In genomic region chr22:27224485-27225364, GRCh38 we compare ENCODE assay signal across 13 cellular contexts.
A peak's percentile ranks its signal among the peaks of the same experiment; 100 is the strongest.
DNase-seq lines count a peak whose midpoint lies in the region; ATAC-seq and TF ChIP-seq lines count a peak whose summit lies in the region.
"Had no signal": no experiment of that assay in that cellular context is flagged by ENCODE, and none has a peak within 500 bp of the region (broad histone marks: within the 10 kb centered on the region; RNA-seq: fewer than 3 reads in every experiment).

No MANE protein-coding gene starts in this region.

- TF ChIP-seq CTCF in astrocyte of the cerebellum (IDR thresholded peaks at IDR 0.05; ENCODE audit: low read depth, low read length, missing control alignments) (no peak), type B pancreatic cell (conservative IDR thresholded peaks at IDR 0.05) (no peak)

- no peak overlapping the region for H3K27ac ChIP-seq in right cardiac atrium (ENCODE audit: low read length)
- H3K27ac ChIP-seq: neural progenitor cell had no signal

- no peaks in the 10 kb centered on the region for H3K27me3 Mint-ChIP-seq in activated naive CD4-positive, alpha-beta T cell treated with anti-CD3 and anti-CD28 coated beads, Interleukin-2, amount 10 ng/mL, durations not matched to agents 7 days and 5 days
- peaks cover 4% of the 10 kb centered on the region for H3K27me3 Mint-ChIP-seq in type B pancreatic cell

- H3K27ac Mint-ChIP-seq in activated naive CD4-positive, alpha-beta T cell treated with anti-CD3 and anti-CD28 coated beads, Interleukin-2, amount 10 ng/mL, durations not matched to agents 7 days and 5 days, result no peak overlapping the region
- no peak overlapping the region for H3K27ac Mint-ChIP-seq in type B pancreatic cell
- H3K27ac Mint-ChIP-seq: CD4-positive, alpha-beta T cell; neural progenitor cell had no signal

- intact Hi-C loops in right cardiac atrium (cut with DNase I), result no loop called here

- peak; percentile 73 to 80 for ATAC-seq in right cardiac atrium
- no peak for ATAC-seq in GM18867 (IDR thresholded peaks at IDR 0.05; ENCODE audit: unreplicated experiment)

- in situ Hi-C loops in astrocyte of the cerebellum (cut with HindIII; ENCODE audit: low sequenced_read_pairs), result no loop called here

- H3K4me3 Mint-ChIP-seq in activated naive CD4-positive, alpha-beta T cell treated with anti-CD3 and anti-CD28 coated beads, Interleukin-2, amount 10 ng/mL, durations not matched to agents 7 days and 5 days, result no peak overlapping the region
- H3K4me3 Mint-ChIP-seq in type B pancreatic cell, result no peak overlapping the region
- H3K4me3 Mint-ChIP-seq: CD4-positive, alpha-beta T cell; neural progenitor cell had no signal

- WGBS in right cardiac atrium, result 31% methylated on average over 17 of the region's 17 CpGs

- H3K4me1 ChIP-seq in right cardiac atrium (ENCODE audit: control insufficient read depth, insufficient read depth, low read length), result no peaks in the 10 kb centered on the region
- H3K4me1 ChIP-seq: neural progenitor cell had no signal

- DNase-seq in ELF-1 (ENCODE audit: low read depth, low spot score) (peak; percentile 54), astrocyte of the cerebellum (ENCODE audit: low read depth) (peak; percentile 77), right cardiac atrium (peak; percentile 55 to 72 (median 56)), skeletal muscle cell (ENCODE audit: low read depth) (peak; percentile 56), type B pancreatic cell (ENCODE audit: extremely low spot score, unreplicated experiment) (no peak), COLO668 (lab: John Stamatoyannopoulos, UW; ENCODE audit: unreplicated experiment) (no peak)
- DNase-seq in activated naive CD4-positive, alpha-beta T cell treated with anti-CD3 and anti-CD28 coated beads, Interleukin-2, amount 10 ng/mL, durations not matched to agents 7 days and 5 days, result no peak
- DNase-seq: activated CD4-positive, CD25-positive, alpha-beta regulatory T cell; CD4-positive, alpha-beta T cell; central memory CD4-positive, alpha-beta T cell; NCI-H1694 treated with DMSO at 0.1 percent for 48 hours had no signal

- peaks cover under 1% of the 10 kb centered on the region for H3K9me3 Mint-ChIP-seq in activated naive CD4-positive, alpha-beta T cell treated with anti-CD3 and anti-CD28 coated beads, Interleukin-2, amount 10 ng/mL, durations not matched to agents 7 days and 5 days
- peaks cover 3% of the 10 kb centered on the region for H3K9me3 Mint-ChIP-seq in type B pancreatic cell
- H3K9me3 Mint-ChIP-seq: CD4-positive, alpha-beta T cell; neural progenitor cell had no signal

- CTCF ChIA-PET in activated naive CD4-positive, alpha-beta T cell treated with anti-CD3 and anti-CD28 coated beads, Interleukin-2, amount 10 ng/mL, durations not matched to agents 7 days and 5 days (lab: Charles Lee), result interaction anchor here (0.6 kb wide), 1 partner anchor 179 kb away, joined by 3 read pairs; no protein-coding TSS in a partner anchor

- H3K9me3 ChIP-seq in right cardiac atrium (ENCODE audit: control insufficient read depth, low read length), result no peaks in the 10 kb centered on the region

- no peaks in the 10 kb centered on the region for H3K27me3 ChIP-seq in right cardiac atrium (ENCODE audit: control insufficient read depth, insufficient read depth)
- H3K27me3 ChIP-seq: neural progenitor cell had no signal

- H3K4me3 ChIP-seq in astrocyte of the cerebellum (ENCODE audit: low read depth, low read length), result no peak overlapping the region
- H3K4me3 ChIP-seq in right cardiac atrium (ENCODE audit: low read length), result no peak overlapping the region
- no peak overlapping the region for H3K4me3 ChIP-seq in skeletal muscle cell (ENCODE audit: low read depth, low read length)
- H3K4me3 ChIP-seq: neural progenitor cell had no signal

- no peaks in the 10 kb centered on the region for H3K36me3 Mint-ChIP-seq in activated naive CD4-positive, alpha-beta T cell treated with anti-CD3 and anti-CD28 coated beads, Interleukin-2, amount 10 ng/mL, durations not matched to agents 7 days and 5 days
- no peaks in the 10 kb centered on the region for H3K36me3 Mint-ChIP-seq in type B pancreatic cell
- H3K36me3 Mint-ChIP-seq: neural progenitor cell had no signal

- H3K4me1 Mint-ChIP-seq in activated naive CD4-positive, alpha-beta T cell treated with anti-CD3 and anti-CD28 coated beads, Interleukin-2, amount 10 ng/mL, durations not matched to agents 7 days and 5 days, result no peaks in the 10 kb centered on the region
- H3K4me1 Mint-ChIP-seq in type B pancreatic cell (ENCODE audit: unreplicated experiment), result no peaks in the 10 kb centered on the region

Comparison
In these comparisons a context has a peak if more than half of its experiments do, and no peak if none do; other contexts are left out.
1. DNase-seq: peak in ELF-1 (single experiment), astrocyte of the cerebellum (single experiment), right cardiac atrium (3 of 3) and skeletal muscle cell (single experiment); none in activated naive CD4-positive, alpha-beta T cell treated with anti-CD3 and anti-CD28 coated beads, Interleukin-2, amount 10 ng/mL, durations not matched to agents 7 days and 5 days (single experiment), type B pancreatic cell (single experiment) and COLO668 (single experiment).